Comparison of ENCODE assay signal across 22 cellular contexts in the genomic region with DNA sequence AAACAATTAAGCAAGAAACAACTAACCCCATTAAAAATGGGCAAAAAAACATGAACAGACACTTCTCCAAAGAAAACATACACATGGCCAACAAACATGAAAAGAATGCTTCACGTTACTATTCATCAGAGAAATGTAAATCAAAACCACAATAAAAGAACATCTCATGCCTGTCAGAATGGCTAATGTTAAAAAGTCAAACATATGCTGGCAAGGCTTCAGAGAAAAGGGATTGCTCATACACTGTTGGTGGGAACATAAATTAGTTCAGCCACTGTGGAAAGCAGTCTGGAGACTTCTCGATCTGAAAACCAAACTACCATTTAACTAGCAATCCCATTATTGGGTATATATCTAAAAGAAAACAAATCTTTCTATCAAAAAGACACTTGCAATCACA.
DNase-seq lines count a peak whose midpoint lies in the region; ATAC-seq and TF ChIP-seq lines count a peak whose summit lies in the region.
"Had no signal": no experiment of that assay in that cellular context is flagged by ENCODE, and none has a peak within 500 bp of the region (broad histone marks: within the 10 kb centered on the region; RNA-seq: fewer than 3 reads in every experiment).

No MANE protein-coding gene starts in this region.

- H3K4me1 ChIP-seq in breast epithelium: no peaks in the 10 kb centered on the region
- H3K4me1 ChIP-seq: pancreas had no signal

- TF ChIP-seq POLR2A in breast epithelium (IDR thresholded peaks at IDR 0.05): no peak

- BruUV-seq in MCF 10A (replicated peaks; lab: Mats Ljungman, UMichigan): no TSS peak

- no peak overlapping the region for H3K4me3 ChIP-seq in breast epithelium
- no peak overlapping the region for H3K4me3 ChIP-seq in astrocyte of the cerebellum (ENCODE audit: low read depth, low read length)
- H3K4me3 ChIP-seq: hepatocyte, pancreas had no signal

- no peaks in the 10 kb centered on the region for H3K36me3 Mint-ChIP-seq in MCF 10A (ENCODE audit: insufficient read depth, unreplicated experiment)
- H3K36me3 Mint-ChIP-seq: activated naive CD4-positive, alpha-beta T cell treated with anti-CD3 and anti-CD28 coated beads, Interleukin-2, amount 50 U/mL, for 24 hours; memory B cell; naive thymus-derived CD4-positive, alpha-beta T cell had no signal

- H3K27ac Mint-ChIP-seq in MCF 10A (ENCODE audit: low read depth, unreplicated experiment): no peak overlapping the region
- H3K27ac Mint-ChIP-seq: activated naive CD4-positive, alpha-beta T cell treated with anti-CD3 and anti-CD28 coated beads, Interleukin-2, amount 50 U/mL, for 24 hours; memory B cell; naive thymus-derived CD4-positive, alpha-beta T cell had no signal

- H3K36me3 ChIP-seq in breast epithelium: no peaks in the 10 kb centered on the region
- H3K36me3 ChIP-seq: pancreas had no signal

- peaks cover 6% of the 10 kb centered on the region for H3K9me3 Mint-ChIP-seq in MCF 10A (ENCODE audit: unreplicated experiment)

- H3K4me1 Mint-ChIP-seq in MCF 10A (ENCODE audit: insufficient read depth, unreplicated experiment): no peaks in the 10 kb centered on the region
- H3K4me1 Mint-ChIP-seq: activated naive CD4-positive, alpha-beta T cell treated with anti-CD3 and anti-CD28 coated beads, Interleukin-2, amount 50 U/mL, for 24 hours; memory B cell; naive thymus-derived CD4-positive, alpha-beta T cell had no signal

- peak; percentile 43 for DNase-seq in MCF 10A (ENCODE audit: unreplicated experiment)
- no peak for DNase-seq in breast epithelium (ENCODE audit: low spot score in 2 of 2)
- peak; percentile 96 for DNase-seq in astrocyte of the cerebellum (ENCODE audit: low read depth)
- DNase-seq in fibroblast of the conjunctiva (ENCODE audit: low read depth): peak; percentile 1
- DNase-seq in NCI-H1417 treated with DMSO at 0.1 percent for 48 hours (lab: John Stamatoyannopoulos, UW): no peak
- no peak for DNase-seq in NCI-H1105 treated with DMSO at 0.1 percent for 48 hours (lab: John Stamatoyannopoulos, UW)
- DNase-seq: activated CD4-positive, alpha-beta T cell treated with anti-CD3 and anti-CD28 coated beads, Interleukin-2, amount 50 U/mL, for 4 hours; activated T-cell treated with anti-CD3 and anti-CD28 coated beads, Interleukin-2, amount 50 U/mL, for 1 hour; C1 segment of cervical spinal cord; dermis blood vessel endothelial cell; erythroblast; naive thymus-derived CD4-positive, alpha-beta T cell; NCI-H187; pancreas; stimulated activated CD4-positive, alpha-beta T cell treated with anti-CD3 and anti-CD28 coated beads, Interleukin-4, amount 100 ng/mL, for 1 hour; substantia nigra had no signal

- in situ Hi-C loops in astrocyte of the cerebellum (cut with HindIII; ENCODE audit: low sequenced_read_pairs): no loop called here

- POLR2A ChIA-PET in MCF 10A (lab: Yijun Ruan, JAX): no interaction called here

- H3K27ac ChIP-seq in breast epithelium: no peak overlapping the region
- H3K27ac ChIP-seq: 22Rv1, hepatocyte, pancreas had no signal

- peaks cover 0 to 11% of the 10 kb centered on the region in 2 donors for H3K9me3 ChIP-seq in breast epithelium
- H3K9me3 ChIP-seq: pancreas had no signal

- no peaks in the 10 kb centered on the region for H3K27me3 ChIP-seq in breast epithelium
- H3K27me3 ChIP-seq: hepatocyte, pancreas had no signal

- H3K27me3 Mint-ChIP-seq in MCF 10A (ENCODE audit: insufficient read depth, unreplicated experiment): no peaks in the 10 kb centered on the region
- H3K27me3 Mint-ChIP-seq: memory B cell; naive thymus-derived CD4-positive, alpha-beta T cell had no signal

- CTCF ChIA-PET in MCF 10A (lab: Yijun Ruan, JAX): no interaction called here

- no peak for TF ChIP-seq CTCF in MCF 10A (IDR thresholded peaks at IDR 0.05; ENCODE audit: unreplicated experiment)
- no peak for TF ChIP-seq CTCF in breast epithelium (IDR thresholded peaks at IDR 0.05)
- TF ChIP-seq CTCF in astrocyte of the cerebellum (IDR thresholded peaks at IDR 0.05; ENCODE audit: low read depth, low read length, missing control alignments): no peak

- no peak overlapping the region for H3K4me3 Mint-ChIP-seq in MCF 10A (ENCODE audit: unreplicated experiment)
- H3K4me3 Mint-ChIP-seq: activated naive CD4-positive, alpha-beta T cell treated with anti-CD3 and anti-CD28 coated beads, Interleukin-2, amount 50 U/mL, for 24 hours; memory B cell; naive thymus-derived CD4-positive, alpha-beta T cell had no signal

- intact Hi-C loops in MCF 10A (cut with micrococcal nuclease): no loop called here
- intact Hi-C loops in breast epithelium (cut with DNase I; ENCODE audit: low total_unique reads): no loop called here

- ATAC-seq in HG03135 (IDR thresholded peaks at IDR 0.05; ENCODE audit: unreplicated experiment) (no peak), HG03457 (IDR thresholded peaks at IDR 0.05; ENCODE audit: unreplicated experiment) (no peak)
- ATAC-seq: naive thymus-derived CD4-positive, alpha-beta T cell; pancreas had no signal

Comparison
In these comparisons a context has a peak if more than half of its experiments do, and no peak if none do; other contexts are left out.
1. DNase-seq: peak in MCF 10A (single experiment), astrocyte of the cerebellum (single experiment) and fibroblast of the conjunctiva (single experiment); none in breast epithelium (0 of 2), NCI-H1417 treated with DMSO at 0.1 percent for 48 hours (single experiment) and NCI-H1105 treated with DMSO at 0.1 percent for 48 hours (single experiment).